1 cellular context compared by ENCODE assay signal in genomic region chr1:200971955-200972711, GRCh38.
TF ChIP-seq lines count a peak whose summit lies in the region.

No MANE protein-coding gene starts in this region.

TF ChIP-seq in HCT116, 20 proteins besides CTCF, POLR2A, EP300 and RAD21:
- TF ChIP-seq EGR1 (IDR thresholded peaks at IDR 0.05; ENCODE audit: low read depth), result no peak
